In the genomic region with DNA sequence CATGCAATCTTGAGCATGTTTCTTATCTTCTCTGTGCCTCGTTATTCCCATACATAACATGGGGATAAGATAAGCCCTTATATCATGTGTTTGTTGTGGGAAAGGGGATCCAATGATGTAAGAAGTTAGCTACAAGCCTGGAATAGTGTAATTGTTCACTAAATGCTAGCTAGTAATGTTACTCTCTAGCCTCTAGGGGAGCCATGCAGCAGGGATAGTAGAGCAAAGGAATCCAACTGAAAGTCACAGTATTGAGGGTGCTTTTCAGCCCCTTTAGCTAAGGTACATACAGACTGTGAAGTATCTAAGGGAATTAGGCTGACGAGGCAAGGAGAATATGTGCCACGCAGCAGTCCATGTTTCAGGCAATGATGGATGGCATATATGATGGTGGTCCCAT, we compare ENCODE assay signal across 8 cellular contexts. TPM values are rescaled to one million over a fixed set of nuclear protein-coding genes. Genes with fewer than 3 reads are reported as not detected.
DNase-seq lines count a peak whose midpoint lies in the region; ATAC-seq and TF ChIP-seq lines count a peak whose summit lies in the region.

No MANE protein-coding gene starts in this region.

- H3K27ac Mint-ChIP-seq in natural killer cell: no peak overlapping the region
- peak overlapping the region in 3 of 8 donors; percentile 25 to 80 (median 63) for H3K27ac Mint-ChIP-seq in CD8-positive, alpha-beta memory T cell

- CTCF ChIA-PET in CD8-positive, alpha-beta memory T cell (lab: Charles Lee): interaction anchor here (0.7 to 5.8 kb wide), 21 partner anchors 7 to 524 kb away, joined by 3 to 65 read pairs (median 9); no protein-coding TSS in a partner anchor

- H3K9me3 Mint-ChIP-seq in natural killer cell: no peaks in the 10 kb centered on the region
- H3K9me3 Mint-ChIP-seq in CD8-positive, alpha-beta memory T cell: no peaks in the 10 kb centered on the region

- TF ChIP-seq CTCF in astrocyte of the cerebellum (IDR thresholded peaks at IDR 0.05; ENCODE audit: low read depth, low read length, missing control alignments) (peak; percentile 76), natural killer cell (IDR thresholded peaks at IDR 0.05) (peak; percentile 41)

- no peaks in the 10 kb centered on the region for H3K27me3 Mint-ChIP-seq in natural killer cell (ENCODE audit: low read depth in 2 of 2)
- H3K27me3 Mint-ChIP-seq in CD8-positive, alpha-beta memory T cell: no peaks in the 10 kb centered on the region

- H3K4me3 Mint-ChIP-seq in natural killer cell: no peak overlapping the region
- H3K4me3 Mint-ChIP-seq in CD8-positive, alpha-beta memory T cell: no peak overlapping the region

- no peaks in the 10 kb centered on the region for H3K27me3 ChIP-seq in CD8-positive, alpha-beta memory T cell (ENCODE audit: insufficient read depth, low read length, poor library complexity, severe bottlenecking)

- ATAC-seq in natural killer cell (peak; percentile 34 to 54 (median 45)), GM21737 (IDR thresholded peaks at IDR 0.05; ENCODE audit: unreplicated experiment) (no peak)

- no peaks in the 10 kb centered on the region for H3K9me3 ChIP-seq in CD8-positive, alpha-beta memory T cell (ENCODE audit: low read length)

- no peak overlapping the region for H3K27ac ChIP-seq in CD8-positive, alpha-beta memory T cell (ENCODE audit: low read depth, low read length)

- TF ChIP-seq RAD21 in Ishikawa (IDR thresholded peaks at IDR 0.05; ENCODE audit: low read depth): peak; percentile 27; the same call in 1 of the 2 replicates

- no peaks in the 10 kb centered on the region for H3K36me3 ChIP-seq in CD8-positive, alpha-beta memory T cell (ENCODE audit: insufficient read depth, low read length)

- in situ Hi-C loops in astrocyte of the cerebellum (cut with HindIII; ENCODE audit: low sequenced_read_pairs): loop anchor here (5.0 kb wide), 1 partner anchor 104 kb away; no protein-coding TSS in a partner anchor

- H3K4me1 Mint-ChIP-seq in natural killer cell: peaks cover 15 to 29% of the 10 kb centered on the region in 2 donors
- H3K4me1 Mint-ChIP-seq in CD8-positive, alpha-beta memory T cell: peaks cover 8 to 16% (median 12%) of the 10 kb centered on the region in 3 donors

- H3K36me3 Mint-ChIP-seq in natural killer cell: no peaks in the 10 kb centered on the region
- H3K36me3 Mint-ChIP-seq in CD8-positive, alpha-beta memory T cell: peaks cover 0 to 1% (median 0%) of the 10 kb centered on the region in 3 donors

- H3K4me3 ChIP-seq in astrocyte of the cerebellum (ENCODE audit: low read depth, low read length): no peak overlapping the region
- no peak overlapping the region for H3K4me3 ChIP-seq in CD8-positive, alpha-beta memory T cell (ENCODE audit: low read length)

- intact Hi-C loops in natural killer cell (cut with micrococcal nuclease): no loop called here

- TF ChIP-seq EP300 in Ishikawa (IDR thresholded peaks at IDR 0.05; ENCODE audit: borderline replicate concordance): no peak

- peak; percentile 5 for DNase-seq in NCI-H1694 treated with DMSO at 0.1 percent for 48 hours (lab: John Stamatoyannopoulos, UW)
- DNase-seq in NCI-H1694 (lab: John Stamatoyannopoulos, UW): no peak
- DNase-seq in astrocyte of the cerebellum (ENCODE audit: low read depth): no peak
- no peak for DNase-seq in natural killer cell
- DNase-seq in CD8-positive, alpha-beta memory T cell: no peak
- DNase-seq in activated T-cell treated with anti-CD3 and anti-CD28 coated beads, Interleukin-2, amount 50 U/mL, for 1 hour: no peak

- POLR2A ChIA-PET in CD8-positive, alpha-beta memory T cell (lab: Charles Lee): no interaction called here

- peaks cover 8% of the 10 kb centered on the region for H3K4me1 ChIP-seq in CD8-positive, alpha-beta memory T cell (ENCODE audit: insufficient read depth, low read length)

TF ChIP-seq in Ishikawa, 13 proteins besides CTCF, POLR2A, EP300 and RAD21:
- TF ChIP-seq USF1 (IDR thresholded peaks at IDR 0.05) (no peak), CREB1 (IDR thresholded peaks at IDR 0.05; ENCODE audit: low read depth) (no peak), CEBPB (IDR thresholded peaks at IDR 0.05) (no peak), ZBTB7A (IDR thresholded peaks at IDR 0.05; ENCODE audit: low read depth) (no peak), FOXM1 (IDR thresholded peaks at IDR 0.05; ENCODE audit: borderline replicate concordance, low read depth) (no peak), TEAD4 (IDR thresholded peaks at IDR 0.05) (no peak), NFIC (IDR thresholded peaks at IDR 0.05) (no peak), TAF1 (IDR thresholded peaks at IDR 0.05; ENCODE audit: low read depth) (no peak), TCF12 (IDR thresholded peaks at IDR 0.05; ENCODE audit: low read depth) (no peak), YY1 (IDR thresholded peaks at IDR 0.05; ENCODE audit: low read depth) (no peak), EGR1 (IDR thresholded peaks at IDR 0.05) (no peak)
- TF ChIP-seq, protein P1, sequence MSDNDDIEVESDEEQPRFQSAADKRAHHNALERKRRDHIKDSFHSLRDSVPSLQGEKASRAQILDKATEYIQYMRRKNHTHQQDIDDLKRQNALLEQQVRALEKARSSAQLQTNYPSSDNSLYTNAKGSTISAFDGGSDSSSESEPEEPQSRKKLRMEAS (IDR thresholded peaks at IDR 0.05): no peak
- TF ChIP-seq, protein P2, sequence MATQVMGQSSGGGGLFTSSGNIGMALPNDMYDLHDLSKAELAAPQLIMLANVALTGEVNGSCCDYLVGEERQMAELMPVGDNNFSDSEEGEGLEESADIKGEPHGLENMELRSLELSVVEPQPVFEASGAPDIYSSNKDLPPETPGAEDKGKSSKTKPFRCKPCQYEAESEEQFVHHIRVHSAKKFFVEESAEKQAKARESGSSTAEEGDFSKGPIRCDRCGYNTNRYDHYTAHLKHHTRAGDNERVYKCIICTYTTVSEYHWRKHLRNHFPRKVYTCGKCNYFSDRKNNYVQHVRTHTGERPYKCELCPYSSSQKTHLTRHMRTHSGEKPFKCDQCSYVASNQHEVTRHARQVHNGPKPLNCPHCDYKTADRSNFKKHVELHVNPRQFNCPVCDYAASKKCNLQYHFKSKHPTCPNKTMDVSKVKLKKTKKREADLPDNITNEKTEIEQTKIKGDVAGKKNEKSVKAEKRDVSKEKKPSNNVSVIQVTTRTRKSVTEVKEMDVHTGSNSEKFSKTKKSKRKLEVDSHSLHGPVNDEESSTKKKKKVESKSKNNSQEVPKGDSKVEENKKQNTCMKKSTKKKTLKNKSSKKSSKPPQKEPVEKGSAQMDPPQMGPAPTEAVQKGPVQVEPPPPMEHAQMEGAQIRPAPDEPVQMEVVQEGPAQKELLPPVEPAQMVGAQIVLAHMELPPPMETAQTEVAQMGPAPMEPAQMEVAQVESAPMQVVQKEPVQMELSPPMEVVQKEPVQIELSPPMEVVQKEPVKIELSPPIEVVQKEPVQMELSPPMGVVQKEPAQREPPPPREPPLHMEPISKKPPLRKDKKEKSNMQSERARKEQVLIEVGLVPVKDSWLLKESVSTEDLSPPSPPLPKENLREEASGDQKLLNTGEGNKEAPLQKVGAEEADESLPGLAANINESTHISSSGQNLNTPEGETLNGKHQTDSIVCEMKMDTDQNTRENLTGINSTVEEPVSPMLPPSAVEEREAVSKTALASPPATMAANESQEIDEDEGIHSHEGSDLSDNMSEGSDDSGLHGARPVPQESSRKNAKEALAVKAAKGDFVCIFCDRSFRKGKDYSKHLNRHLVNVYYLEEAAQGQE (IDR thresholded peaks at IDR 0.05; ENCODE audit: low read depth): no peak

RNA-seq across cellular contexts. Expression of gene IL23R, which starts 46.9 kb away (rescaled TPM):
- total RNA-seq in natural killer cell: under 1 TPM; 0.31 to 0.55 (median 0.34) TPM
- total RNA-seq in CD8-positive, alpha-beta memory T cell: 1 to 10 TPM; 1.6 to 1.7 TPM
- polyA plus RNA-seq in CD8-positive, alpha-beta memory T cell: 9.2 TPM
